13 cellular contexts compared by ENCODE assay signal in the genomic region with DNA sequence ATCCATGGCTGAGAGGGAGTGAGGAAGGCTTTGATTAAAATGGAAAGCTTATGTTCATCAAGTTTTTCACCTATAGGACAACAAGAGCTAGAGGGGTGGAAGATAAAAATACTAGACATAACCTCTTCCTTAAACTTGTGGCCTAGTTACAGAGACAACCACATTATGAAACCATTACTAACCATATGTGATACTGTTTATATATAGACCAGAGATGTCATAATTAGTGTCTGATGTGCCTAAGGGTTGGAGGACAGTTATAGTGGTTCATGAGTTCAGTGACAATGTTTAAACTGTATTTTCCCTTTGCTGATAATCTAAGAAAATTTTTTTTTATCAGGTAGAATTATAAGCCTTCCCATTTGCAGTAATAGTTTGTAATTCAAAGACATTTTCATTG. TPM values are rescaled to one million over a fixed set of nuclear protein-coding genes. Genes with fewer than 3 reads are reported as not detected.
DNase-seq lines count a peak whose midpoint lies in the region; ATAC-seq and TF ChIP-seq lines count a peak whose summit lies in the region.
"Had no signal": no experiment of that assay in that cellular context is flagged by ENCODE, and none has a peak within 500 bp of the region (broad histone marks: within the 10 kb centered on the region; RNA-seq: fewer than 3 reads in every experiment).

No MANE protein-coding gene starts in this region.

- intact Hi-C loops in colonic mucosa (cut with DNase I): no loop called here

- DNase-seq in EH (ENCODE audit: low read depth): peak; percentile 32
- no peak for DNase-seq in activated naive CD4-positive, alpha-beta T cell treated with anti-CD3 and anti-CD28 coated beads, Interleukin-2, amount 10 ng/mL, durations not matched to agents 7 days and 5 days
- DNase-seq in nucleus accumbens (lab: John Stamatoyannopoulos, UW): no peak
- no peak for DNase-seq in colonic mucosa
- DNase-seq in glomerular visceral epithelial cell (ENCODE audit: extremely low spot score): no peak
- DNase-seq: activated CD4-positive, alpha-beta T cell treated with anti-CD3 and anti-CD28 coated beads, Interleukin-2, amount 50 U/mL, for 4 hours; NCI-H2171; pancreas had no signal

- no peak overlapping the region for H3K4me3 ChIP-seq in colonic mucosa
- H3K4me3 ChIP-seq: pancreas had no signal

- no peak for TF ChIP-seq CTCF in colonic mucosa (IDR thresholded peaks at IDR 0.05)

- H3K9ac ChIP-seq in colonic mucosa (ENCODE audit: low read depth in 2 of 2, low read length in 2 of 2): no peak overlapping the region

- no peaks in the 10 kb centered on the region for H3K27me3 ChIP-seq in colonic mucosa
- H3K27me3 ChIP-seq: pancreas had no signal

- H3K27me3 Mint-ChIP-seq in activated naive CD4-positive, alpha-beta T cell treated with anti-CD3 and anti-CD28 coated beads, Interleukin-2, amount 10 ng/mL, durations not matched to agents 7 days and 5 days: peaks cover 18% of the 10 kb centered on the region

- no peak overlapping the region for H3K27ac ChIP-seq in colonic mucosa
- H3K27ac ChIP-seq: pancreas had no signal

- no peak overlapping the region for H3K27ac Mint-ChIP-seq in activated naive CD4-positive, alpha-beta T cell treated with anti-CD3 and anti-CD28 coated beads, Interleukin-2, amount 10 ng/mL, durations not matched to agents 7 days and 5 days

- H3K9me3 ChIP-seq in colonic mucosa: no peaks in the 10 kb centered on the region
- H3K9me3 ChIP-seq: pancreas had no signal

- no peaks in the 10 kb centered on the region for H3K4me1 Mint-ChIP-seq in activated naive CD4-positive, alpha-beta T cell treated with anti-CD3 and anti-CD28 coated beads, Interleukin-2, amount 10 ng/mL, durations not matched to agents 7 days and 5 days

- H3K4me3 Mint-ChIP-seq in activated naive CD4-positive, alpha-beta T cell treated with anti-CD3 and anti-CD28 coated beads, Interleukin-2, amount 10 ng/mL, durations not matched to agents 7 days and 5 days: no peak overlapping the region

- no peaks in the 10 kb centered on the region for H3K4me1 ChIP-seq in colonic mucosa
- H3K4me1 ChIP-seq: pancreas had no signal

- peak; percentile 83 for ATAC-seq in GM19397 (IDR thresholded peaks at IDR 0.05; ENCODE audit: unreplicated experiment)
- peak; percentile 93 for ATAC-seq in HG02852 (IDR thresholded peaks at IDR 0.05; ENCODE audit: unreplicated experiment)
- ATAC-seq in HG03571 (IDR thresholded peaks at IDR 0.05; ENCODE audit: unreplicated experiment): peak; percentile 96
- ATAC-seq: HepG2, pancreas, SK-N-SH treated with all-trans-retinoic acid at 6 μM for 48 hours had no signal

- H3K9me3 Mint-ChIP-seq in activated naive CD4-positive, alpha-beta T cell treated with anti-CD3 and anti-CD28 coated beads, Interleukin-2, amount 10 ng/mL, durations not matched to agents 7 days and 5 days: peaks cover 5% of the 10 kb centered on the region

- H3K36me3 ChIP-seq in colonic mucosa: no peaks in the 10 kb centered on the region
- H3K36me3 ChIP-seq: pancreas had no signal

- no peaks in the 10 kb centered on the region for H3K36me3 Mint-ChIP-seq in activated naive CD4-positive, alpha-beta T cell treated with anti-CD3 and anti-CD28 coated beads, Interleukin-2, amount 10 ng/mL, durations not matched to agents 7 days and 5 days

- CTCF ChIA-PET in activated naive CD4-positive, alpha-beta T cell treated with anti-CD3 and anti-CD28 coated beads, Interleukin-2, amount 10 ng/mL, durations not matched to agents 7 days and 5 days (lab: Charles Lee): interaction anchor here (1.1 kb wide), 1 partner anchor 161 kb away, joined by 3 read pairs; no protein-coding TSS in a partner anchor

RNA-seq across cellular contexts. Expression of gene PHLDB2, which starts 23.7 kb away (rescaled TPM):
- total RNA-seq in colonic mucosa: 10 to 100 TPM in 1 of 2 donors, 1 to 10 TPM in 1; 3.1 to 33.4 TPM
